1 cellular context compared by ENCODE assay signal in the genomic region with DNA sequence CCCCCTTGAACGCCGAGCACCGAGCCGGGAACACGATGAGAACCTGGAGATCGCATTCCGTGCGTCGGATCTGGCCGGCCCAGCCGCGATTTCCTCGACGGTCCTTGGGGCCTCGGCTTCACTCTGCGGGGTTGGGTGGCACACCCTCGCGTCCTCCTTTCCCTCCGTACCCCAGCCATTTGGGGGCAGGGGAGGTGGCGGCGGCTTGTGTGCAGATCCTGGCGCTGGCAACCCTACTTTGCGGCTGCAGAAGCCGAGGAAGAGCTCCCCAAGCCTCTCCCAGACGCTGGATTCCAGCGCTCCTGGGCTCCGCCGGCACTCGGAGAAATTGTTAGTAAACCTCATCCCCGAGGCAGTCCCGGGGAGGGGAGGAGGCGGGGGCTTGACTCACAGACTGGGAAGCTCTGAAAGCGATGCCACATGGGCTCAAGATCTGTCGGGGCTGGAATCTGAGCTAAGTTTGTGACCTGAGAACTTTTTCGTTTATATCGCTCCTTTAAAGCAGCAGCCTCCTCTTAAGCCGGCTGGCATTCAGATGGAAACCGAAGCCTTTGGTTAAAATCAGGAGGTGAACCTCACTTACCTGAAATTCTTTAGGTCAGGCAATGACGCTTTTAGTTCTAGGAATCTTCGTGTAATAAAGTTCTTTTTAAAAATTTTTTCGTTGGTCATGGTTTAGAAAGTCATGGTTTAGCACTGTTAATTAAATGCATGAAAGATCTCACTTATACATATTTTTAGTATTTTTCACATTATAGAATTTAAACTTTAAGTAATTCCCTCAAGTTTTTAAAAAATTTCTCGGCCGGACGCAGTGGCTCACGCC.
TF ChIP-seq lines count a peak whose summit lies in the region.

No MANE protein-coding gene starts in this region.

TF ChIP-seq in H1, 55 proteins besides CTCF, POLR2A, EP300 and RAD21 (continued from another document):
- TF ChIP-seq, protein P1, sequence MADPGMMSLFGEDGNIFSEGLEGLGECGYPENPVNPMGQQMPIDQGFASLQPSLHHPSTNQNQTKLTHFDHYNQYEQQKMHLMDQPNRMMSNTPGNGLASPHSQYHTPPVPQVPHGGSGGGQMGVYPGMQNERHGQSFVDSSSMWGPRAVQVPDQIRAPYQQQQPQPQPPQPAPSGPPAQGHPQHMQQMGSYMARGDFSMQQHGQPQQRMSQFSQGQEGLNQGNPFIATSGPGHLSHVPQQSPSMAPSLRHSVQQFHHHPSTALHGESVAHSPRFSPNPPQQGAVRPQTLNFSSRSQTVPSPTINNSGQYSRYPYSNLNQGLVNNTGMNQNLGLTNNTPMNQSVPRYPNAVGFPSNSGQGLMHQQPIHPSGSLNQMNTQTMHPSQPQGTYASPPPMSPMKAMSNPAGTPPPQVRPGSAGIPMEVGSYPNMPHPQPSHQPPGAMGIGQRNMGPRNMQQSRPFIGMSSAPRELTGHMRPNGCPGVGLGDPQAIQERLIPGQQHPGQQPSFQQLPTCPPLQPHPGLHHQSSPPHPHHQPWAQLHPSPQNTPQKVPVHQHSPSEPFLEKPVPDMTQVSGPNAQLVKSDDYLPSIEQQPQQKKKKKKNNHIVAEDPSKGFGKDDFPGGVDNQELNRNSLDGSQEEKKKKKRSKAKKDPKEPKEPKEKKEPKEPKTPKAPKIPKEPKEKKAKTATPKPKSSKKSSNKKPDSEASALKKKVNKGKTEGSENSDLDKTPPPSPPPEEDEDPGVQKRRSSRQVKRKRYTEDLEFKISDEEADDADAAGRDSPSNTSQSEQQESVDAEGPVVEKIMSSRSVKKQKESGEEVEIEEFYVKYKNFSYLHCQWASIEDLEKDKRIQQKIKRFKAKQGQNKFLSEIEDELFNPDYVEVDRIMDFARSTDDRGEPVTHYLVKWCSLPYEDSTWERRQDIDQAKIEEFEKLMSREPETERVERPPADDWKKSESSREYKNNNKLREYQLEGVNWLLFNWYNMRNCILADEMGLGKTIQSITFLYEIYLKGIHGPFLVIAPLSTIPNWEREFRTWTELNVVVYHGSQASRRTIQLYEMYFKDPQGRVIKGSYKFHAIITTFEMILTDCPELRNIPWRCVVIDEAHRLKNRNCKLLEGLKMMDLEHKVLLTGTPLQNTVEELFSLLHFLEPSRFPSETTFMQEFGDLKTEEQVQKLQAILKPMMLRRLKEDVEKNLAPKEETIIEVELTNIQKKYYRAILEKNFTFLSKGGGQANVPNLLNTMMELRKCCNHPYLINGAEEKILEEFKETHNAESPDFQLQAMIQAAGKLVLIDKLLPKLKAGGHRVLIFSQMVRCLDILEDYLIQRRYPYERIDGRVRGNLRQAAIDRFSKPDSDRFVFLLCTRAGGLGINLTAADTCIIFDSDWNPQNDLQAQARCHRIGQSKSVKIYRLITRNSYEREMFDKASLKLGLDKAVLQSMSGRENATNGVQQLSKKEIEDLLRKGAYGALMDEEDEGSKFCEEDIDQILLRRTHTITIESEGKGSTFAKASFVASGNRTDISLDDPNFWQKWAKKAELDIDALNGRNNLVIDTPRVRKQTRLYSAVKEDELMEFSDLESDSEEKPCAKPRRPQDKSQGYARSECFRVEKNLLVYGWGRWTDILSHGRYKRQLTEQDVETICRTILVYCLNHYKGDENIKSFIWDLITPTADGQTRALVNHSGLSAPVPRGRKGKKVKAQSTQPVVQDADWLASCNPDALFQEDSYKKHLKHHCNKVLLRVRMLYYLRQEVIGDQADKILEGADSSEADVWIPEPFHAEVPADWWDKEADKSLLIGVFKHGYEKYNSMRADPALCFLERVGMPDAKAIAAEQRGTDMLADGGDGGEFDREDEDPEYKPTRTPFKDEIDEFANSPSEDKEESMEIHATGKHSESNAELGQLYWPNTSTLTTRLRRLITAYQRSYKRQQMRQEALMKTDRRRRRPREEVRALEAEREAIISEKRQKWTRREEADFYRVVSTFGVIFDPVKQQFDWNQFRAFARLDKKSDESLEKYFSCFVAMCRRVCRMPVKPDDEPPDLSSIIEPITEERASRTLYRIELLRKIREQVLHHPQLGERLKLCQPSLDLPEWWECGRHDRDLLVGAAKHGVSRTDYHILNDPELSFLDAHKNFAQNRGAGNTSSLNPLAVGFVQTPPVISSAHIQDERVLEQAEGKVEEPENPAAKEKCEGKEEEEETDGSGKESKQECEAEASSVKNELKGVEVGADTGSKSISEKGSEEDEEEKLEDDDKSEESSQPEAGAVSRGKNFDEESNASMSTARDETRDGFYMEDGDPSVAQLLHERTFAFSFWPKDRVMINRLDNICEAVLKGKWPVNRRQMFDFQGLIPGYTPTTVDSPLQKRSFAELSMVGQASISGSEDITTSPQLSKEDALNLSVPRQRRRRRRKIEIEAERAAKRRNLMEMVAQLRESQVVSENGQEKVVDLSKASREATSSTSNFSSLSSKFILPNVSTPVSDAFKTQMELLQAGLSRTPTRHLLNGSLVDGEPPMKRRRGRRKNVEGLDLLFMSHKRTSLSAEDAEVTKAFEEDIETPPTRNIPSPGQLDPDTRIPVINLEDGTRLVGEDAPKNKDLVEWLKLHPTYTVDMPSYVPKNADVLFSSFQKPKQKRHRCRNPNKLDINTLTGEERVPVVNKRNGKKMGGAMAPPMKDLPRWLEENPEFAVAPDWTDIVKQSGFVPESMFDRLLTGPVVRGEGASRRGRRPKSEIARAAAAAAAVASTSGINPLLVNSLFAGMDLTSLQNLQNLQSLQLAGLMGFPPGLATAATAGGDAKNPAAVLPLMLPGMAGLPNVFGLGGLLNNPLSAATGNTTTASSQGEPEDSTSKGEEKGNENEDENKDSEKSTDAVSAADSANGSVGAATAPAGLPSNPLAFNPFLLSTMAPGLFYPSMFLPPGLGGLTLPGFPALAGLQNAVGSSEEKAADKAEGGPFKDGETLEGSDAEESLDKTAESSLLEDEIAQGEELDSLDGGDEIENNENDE (IDR thresholded peaks at IDR 0.05; ENCODE audit: insufficient replicate concordance, low read length) = peak; percentile 30
- no peak for TF ChIP-seq SRF (IDR thresholded peaks at IDR 0.05; ENCODE audit: low read depth, low read length)
- peak in 1 of 2 experiments; percentile 30; a peak in 1 of 4 replicates for TF ChIP-seq SIN3A (conservative IDR thresholded peaks at IDR 0.05 in 1 of 2, IDR thresholded peaks at IDR 0.05 in 1 of 2; ENCODE audit: low read depth in 1 of 2, low read length in 2 of 2)
- TF ChIP-seq, protein P2, sequence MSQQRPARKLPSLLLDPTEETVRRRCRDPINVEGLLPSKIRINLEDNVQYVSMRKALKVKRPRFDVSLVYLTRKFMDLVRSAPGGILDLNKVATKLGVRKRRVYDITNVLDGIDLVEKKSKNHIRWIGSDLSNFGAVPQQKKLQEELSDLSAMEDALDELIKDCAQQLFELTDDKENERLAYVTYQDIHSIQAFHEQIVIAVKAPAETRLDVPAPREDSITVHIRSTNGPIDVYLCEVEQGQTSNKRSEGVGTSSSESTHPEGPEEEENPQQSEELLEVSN (IDR thresholded peaks at IDR 0.05) = peak; percentile 64
- TF ChIP-seq CEBPB (IDR thresholded peaks at IDR 0.05; ENCODE audit: low read depth, low read length) = no peak
- peak; percentile 47; the same call in 1 of the 2 replicates for TF ChIP-seq GABPA (IDR thresholded peaks at IDR 0.05; ENCODE audit: borderline replicate concordance, insufficient read depth, low read length)
- no peak for TF ChIP-seq KDM1A (IDR thresholded peaks at IDR 0.05; ENCODE audit: borderline replicate concordance, low read length)
- TF ChIP-seq TEAD4 (IDR thresholded peaks at IDR 0.05; ENCODE audit: low read depth, low read length) = no peak; the same call in 1 of the 2 replicates
- peak; percentile 74 for TF ChIP-seq ASH2L (IDR thresholded peaks at IDR 0.05; ENCODE audit: low read length)
- peak; percentile 82; the same call in 1 of the 2 replicates for TF ChIP-seq RBBP5 (IDR thresholded peaks at IDR 0.05; ENCODE audit: borderline replicate concordance, low read depth, low read length)
- TF ChIP-seq, protein P3, sequence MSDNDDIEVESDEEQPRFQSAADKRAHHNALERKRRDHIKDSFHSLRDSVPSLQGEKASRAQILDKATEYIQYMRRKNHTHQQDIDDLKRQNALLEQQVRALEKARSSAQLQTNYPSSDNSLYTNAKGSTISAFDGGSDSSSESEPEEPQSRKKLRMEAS (IDR thresholded peaks at IDR 0.05) = peak; percentile 28; the same call in 1 of the 2 replicates
- TF ChIP-seq SP1 (IDR thresholded peaks at IDR 0.05; ENCODE audit: low read depth, low read length) = no peak
- peak; percentile 47 for TF ChIP-seq POLR2AphosphoS5 (IDR thresholded peaks at IDR 0.05; ENCODE audit: low read depth, low read length)
- TF ChIP-seq HDAC2 (IDR thresholded peaks at IDR 0.05; ENCODE audit: borderline replicate concordance in 1 of 2, low read depth in 2 of 2, low read length in 2 of 2) = peak in 1 of 2 experiments; percentile 51; a peak in 1 of 4 replicates
- peak; percentile 69 for TF ChIP-seq TAF1 (IDR thresholded peaks at IDR 0.05; ENCODE audit: low read depth, low read length)
- TF ChIP-seq TBP (IDR thresholded peaks at IDR 0.05; ENCODE audit: low read depth, low read length) = peak; percentile 69
- TF ChIP-seq TAF7 (optimal IDR thresholded peaks at IDR 0.05; ENCODE audit: borderline replicate concordance, low read depth, low read length) = peak; percentile 66
- peak; percentile 40 for TF ChIP-seq KDM4A (IDR thresholded peaks at IDR 0.05; ENCODE audit: low read depth, low read length, severe bottlenecking)
